ENCODE assay signal across 25 cellular contexts in genomic region chr4:48862038-48862437, GRCh38.
"Had no signal": no experiment of that assay in that cellular context is flagged by ENCODE, and none has a peak within 500 bp of the region (broad histone marks: within the 10 kb centered on the region; RNA-seq: fewer than 3 reads in every experiment).

No MANE protein-coding gene starts in this region.

- H3K27me3 ChIP-seq: ascending aorta, breast epithelium, dorsolateral prefrontal cortex, gastrocnemius medialis, heart left ventricle had no signal

- DNase-seq: activated CD4-positive, alpha-beta memory T cell treated with anti-CD3 and anti-CD28 coated beads, Interleukin-2, amount 10 ng/mL, durations not matched to agents 7 days and 5 days; activated CD4-positive, alpha-beta T cell treated with anti-CD3 and anti-CD28 coated beads for 1 hour; activated CD4-positive, alpha-beta T cell treated with anti-CD3 and anti-CD28 coated beads for 4 hours; activated CD4-positive, alpha-beta T cell treated with anti-CD3 and anti-CD28 coated beads, Interleukin-2, amount 10 ng/mL, durations not matched to agents 7 days and 5 days; activated CD4-positive, alpha-beta T cell treated with anti-CD3 and anti-CD28 coated beads, Interleukin-2, amount 50 U/mL, for 4 hours; activated CD8-positive, alpha-beta memory T cell treated with anti-CD3 and anti-CD28 coated beads, Interleukin-2, amount 50 U/mL, for 48 hours; activated gamma-delta T cell; activated naive CD4-positive, alpha-beta T cell; activated naive CD4-positive, alpha-beta T cell treated with anti-CD3 and anti-CD28 coated beads, Interleukin-2, amount 10 ng/mL, durations not matched to agents 7 days and 5 days; activated naive CD8-positive, alpha-beta T cell treated with anti-CD3 and anti-CD28 coated beads, Interleukin-2, amount 10 ng/mL, durations not matched to agents 7 days and 5 days; activated T-cell treated with anti-CD3 and anti-CD28 coated beads for 4 hours; activated T-cell treated with anti-CD3 and anti-CD28 coated beads, Interleukin-2, amount 50 U/mL, for 24 hours; activated T-cell treated with anti-CD3 and anti-CD28 coated beads, Interleukin-2, amount 50 U/mL, for 72 hours; dorsolateral prefrontal cortex; effector memory CD4-positive, alpha-beta T cell; endodermal cell; gastrocnemius medialis; glutamatergic neuron; heart left ventricle; T-helper 2 cell had no signal

- H3K4me3 ChIP-seq: ascending aorta, breast epithelium, coronary artery, dorsolateral prefrontal cortex, gastrocnemius medialis, heart left ventricle had no signal

- H3K36me3 ChIP-seq: breast epithelium had no signal

- H3K9me3 ChIP-seq: ascending aorta, gastrocnemius medialis had no signal

- H3K27ac ChIP-seq: ascending aorta, breast epithelium, coronary artery, dorsolateral prefrontal cortex, gastrocnemius medialis, heart left ventricle had no signal

- H3K4me1 ChIP-seq: ascending aorta, breast epithelium, gastrocnemius medialis, heart left ventricle had no signal

- ATAC-seq: activated naive CD4-positive, alpha-beta T cell treated with anti-CD3 and anti-CD28 coated beads, Interleukin-2, amount 50 U/mL, for 72 hours; activated T-cell treated with anti-CD3 and anti-CD28 coated beads, Interleukin-2, amount 50 U/mL, for 72 hours; esophagus mucosa; gastrocnemius medialis; heart left ventricle had no signal
